23 cellular contexts compared by ENCODE assay signal in genomic region chr5:142941217-142941616, GRCh38.
"Had no signal": no experiment of that assay in that cellular context is flagged by ENCODE, and none has a peak within 500 bp of the region (broad histone marks: within the 10 kb centered on the region; RNA-seq: fewer than 3 reads in every experiment).

No MANE protein-coding gene starts in this region.

- H3K4me3 ChIP-seq: cardiac muscle cell, SJCRH30 had no signal

- DNase-seq: activated CD4-positive, alpha-beta T cell treated with anti-CD3 and anti-CD28 coated beads for 4 hours; activated CD8-positive, alpha-beta memory T cell treated with anti-CD3 and anti-CD28 coated beads for 24 hours; activated gamma-delta T cell treated with Interleukin-2 at 50 U/mL for 16 hours; activated naive CD4-positive, alpha-beta T cell treated with anti-CD3 and anti-CD28 coated beads, Interleukin-2, amount 50 U/mL, for 16 hours; activated T-cell treated with anti-CD3 and anti-CD28 coated beads, Interleukin-2, amount 50 U/mL, for 72 hours; brain microvascular endothelial cell; cerebellar nuclear complex; NCI-H1092; NCI-H1417; NCI-H1930; NCI-H345; NCI-H510A; NCI-H526 treated with DMSO at 0.1 percent for 48 hours; NCI-H82; RPMI8226; SJCRH30; SK-N-SH; T-helper 1 cell; WERI-Rb-1 had no signal

- ATAC-seq: Right ventricle myocardium inferior had no signal

- H3K27ac ChIP-seq: brain microvascular endothelial cell, cardiac muscle cell, KMS-11, SJCRH30, WERI-Rb-1 had no signal

- H3K4me3 Mint-ChIP-seq: activated T-cell treated with anti-CD3 and anti-CD28 coated beads, Interleukin-2, amount 50 U/mL, for 72 hours had no signal

- H3K27ac Mint-ChIP-seq: activated T-cell treated with anti-CD3 and anti-CD28 coated beads, Interleukin-2, amount 50 U/mL, for 72 hours; activated T-helper 2 cell treated with anti-CD3 and anti-CD28 coated beads, Interferon-gamma antibody, Interleukin-2, Interleukin-4, amounts not matched to agents 10 μg/mL and 5 μg/mL and 100 μg/mL, durations not matched to agents 14 hours and 24 hours and 36 hours had no signal

- H3K27me3 ChIP-seq: brain microvascular endothelial cell, cardiac muscle cell, SJCRH30 had no signal

- H3K9me3 ChIP-seq: SJCRH30, SK-N-SH had no signal

- H3K36me3 ChIP-seq: brain microvascular endothelial cell, cardiac muscle cell, SJCRH30, WERI-Rb-1 had no signal

- H3K9me3 Mint-ChIP-seq: activated T-cell treated with anti-CD3 and anti-CD28 coated beads, Interleukin-2, amount 50 U/mL, for 72 hours; activated T-helper 2 cell treated with anti-CD3 and anti-CD28 coated beads, Interferon-gamma antibody, Interleukin-2, Interleukin-4, amounts not matched to agents 10 μg/mL and 5 μg/mL and 100 μg/mL, durations not matched to agents 14 hours and 24 hours and 36 hours had no signal
